9 cellular contexts compared by ENCODE assay signal in genomic region chr16:66948034-66948821, GRCh38. TPM values are rescaled to one million over a fixed set of nuclear protein-coding genes. Genes with fewer than 3 reads are reported as not detected.
DNase-seq lines count a peak whose midpoint lies in the region; ATAC-seq and TF ChIP-seq lines count a peak whose summit lies in the region.
"Had no signal": no experiment of that assay in that cellular context is flagged by ENCODE, and none has a peak within 500 bp of the region (broad histone marks: within the 10 kb centered on the region; RNA-seq: fewer than 3 reads in every experiment).

No MANE protein-coding gene starts in this region.

- H3K36me3 ChIP-seq in iPS-20b (ENCODE audit: insufficient read depth, low read depth, low read length) (0 out of 2 replicates have a peak, but pooled peaks cover 2% of the 10 kb centered on the region), suprapubic skin (peaks cover 8% of the 10 kb centered on the region)

- peaks cover 0 to 10% of the 10 kb centered on the region in 2 donors for H3K36me3 Mint-ChIP-seq in activated naive CD4-positive, alpha-beta T cell treated with anti-CD3 and anti-CD28 coated beads, Interleukin-2, amount 50 U/mL, for 72 hours

- no peak for TF ChIP-seq EP300 in suprapubic skin (IDR thresholded peaks at IDR 0.05)

- TF ChIP-seq CTCF in suprapubic skin (IDR thresholded peaks at IDR 0.05), result no peak

- peak overlapping the region; percentile 64 for H3K4me3 ChIP-seq in iPS-20b (ENCODE audit: low read length)
- peak overlapping the region; percentile 58 for H3K4me3 ChIP-seq in suprapubic skin

- H3K9ac ChIP-seq in iPS-20b (ENCODE audit: low read depth, low read length), result no peak overlapping the region

- TF ChIP-seq POLR2A in suprapubic skin (IDR thresholded peaks at IDR 0.05), result no peak

- ATAC-seq in activated naive CD4-positive, alpha-beta T cell treated with anti-CD3 and anti-CD28 coated beads, Interleukin-2, amount 50 U/mL, for 72 hours, result peak; percentile 21 to 33
- ATAC-seq in GM21786 (IDR thresholded peaks at IDR 0.05; ENCODE audit: unreplicated experiment) (no peak), HG03457 (IDR thresholded peaks at IDR 0.05; ENCODE audit: unreplicated experiment) (no peak)

- no peaks in the 10 kb centered on the region for H3K9me3 Mint-ChIP-seq in activated naive CD4-positive, alpha-beta T cell treated with anti-CD3 and anti-CD28 coated beads, Interleukin-2, amount 50 U/mL, for 72 hours

- H3K4me1 ChIP-seq in iPS-20b (ENCODE audit: insufficient read depth, low read length) (no peaks in the 10 kb centered on the region; the same call in 1 of the 2 replicates), suprapubic skin (peaks cover 21% of the 10 kb centered on the region)

- 2% methylated on average over 21 of the region's 47 CpGs for WGBS in suprapubic skin

- no peak overlapping the region for H3K27ac Mint-ChIP-seq in activated naive CD4-positive, alpha-beta T cell treated with anti-CD3 and anti-CD28 coated beads, Interleukin-2, amount 50 U/mL, for 72 hours

- DNase-seq in NCI-H1417 (lab: John Stamatoyannopoulos, UW) (peak in 2 of 3 experiments; percentile 30 to 33), NCI-H1417 treated with DMSO at 0.1 percent for 48 hours (lab: John Stamatoyannopoulos, UW) (no peak), suprapubic skin (ENCODE audit: low spot score in 2 of 2) (peak in 1 of 2 donors; percentile 68), NCI-H2081 (lab: John Stamatoyannopoulos, UW) (no peak)
- DNase-seq in activated naive CD4-positive, alpha-beta T cell treated with anti-CD3 and anti-CD28 coated beads, Interleukin-2, amount 50 U/mL, for 72 hours (ENCODE audit: low spot score in 2 of 2), result no peak

- H3K27ac ChIP-seq in iPS-20b (ENCODE audit: low read length) (no peak overlapping the region), suprapubic skin (no peak overlapping the region)

- H3K9me3 ChIP-seq in iPS-20b (ENCODE audit: insufficient read depth, low read depth, low read length), result no peaks in the 10 kb centered on the region
- H3K9me3 ChIP-seq in suprapubic skin, result no peaks in the 10 kb centered on the region

- H3K27me3 ChIP-seq in iPS-20b (ENCODE audit: insufficient read depth, low read length), result peaks cover 55% of the 10 kb centered on the region
- H3K27me3 ChIP-seq in suprapubic skin, result peaks cover 3% of the 10 kb centered on the region

RNA-seq across cellular contexts. Expression of gene CES3, which starts 12.8 kb away (rescaled TPM):
- total RNA-seq in activated naive CD4-positive, alpha-beta T cell treated with anti-CD3 and anti-CD28 coated beads, Interleukin-2, amount 50 U/mL, for 72 hours, result 1 to 10 TPM in 1 of 2 donors, under 1 TPM in 1; 0.73 to 6.8 TPM
- total RNA-seq in suprapubic skin, result 1 to 10 TPM in 3 of 4 donors, not detected in 1; 1.4 to 2.2 (median 1.5) TPM

RNA-seq across cellular contexts. Expression of gene CES2, which starts 12.9 kb away (rescaled TPM):
- 10 to 100 TPM; 26.2 to 29.8 TPM for total RNA-seq in activated naive CD4-positive, alpha-beta T cell treated with anti-CD3 and anti-CD28 coated beads, Interleukin-2, amount 50 U/mL, for 72 hours
- total RNA-seq in suprapubic skin, result 10 to 100 TPM; 33.6 to 56.0 (median 42.3) TPM

RNA-seq across cellular contexts. Expression of gene CIAO2B, which starts 14.0 kb away (rescaled TPM):
- total RNA-seq in activated naive CD4-positive, alpha-beta T cell treated with anti-CD3 and anti-CD28 coated beads, Interleukin-2, amount 50 U/mL, for 72 hours, result 100 to 1,000 TPM; 169 to 196 TPM
- total RNA-seq in suprapubic skin, result 10 to 100 TPM; 34.4 to 69.0 (median 45.0) TPM

RNA-seq across cellular contexts. Expression of gene RRAD, which starts 22.9 kb away (rescaled TPM):
- 1 to 10 TPM in 1 of 2 donors, under 1 TPM in 1; 0.99 to 3.8 TPM for total RNA-seq in activated naive CD4-positive, alpha-beta T cell treated with anti-CD3 and anti-CD28 coated beads, Interleukin-2, amount 50 U/mL, for 72 hours
- total RNA-seq in suprapubic skin, result 10 to 100 TPM in 1 of 4 donors, 1 to 10 TPM in 3; 1.5 to 12.1 (median 4.6) TPM

RNA-seq across cellular contexts. Expression of gene CDH16, which starts 29.5 kb away (rescaled TPM):
- total RNA-seq in activated naive CD4-positive, alpha-beta T cell treated with anti-CD3 and anti-CD28 coated beads, Interleukin-2, amount 50 U/mL, for 72 hours, result not detected
- total RNA-seq in suprapubic skin, result under 1 TPM in 1 of 4 donors, not detected in 3; 0.45 TPM
- total RNA-seq: T-helper 2 cell treated with Interferon-gamma antibody and Interleukin-4, amounts not matched to agents 100 ng/mL and 5 ng/mL, for 36 hours had no signal

Comparison
In these comparisons a context has a peak if more than half of its experiments do, and no peak if none do; other contexts are left out.
1. DNase-seq: peak in NCI-H1417 (2 of 3); none in NCI-H1417 treated with DMSO at 0.1 percent for 48 hours (single experiment), activated naive CD4-positive, alpha-beta T cell treated with anti-CD3 and anti-CD28 coated beads, Interleukin-2, amount 50 U/mL, for 72 hours (0 of 2) and NCI-H2081 (0 of 2).
2. ATAC-seq: peak in activated naive CD4-positive, alpha-beta T cell treated with anti-CD3 and anti-CD28 coated beads, Interleukin-2, amount 50 U/mL, for 72 hours (2 of 2); none in GM21786 (single experiment) and HG03457 (single experiment).